ENCODE assay signal across 1 cellular context in the genomic region with DNA sequence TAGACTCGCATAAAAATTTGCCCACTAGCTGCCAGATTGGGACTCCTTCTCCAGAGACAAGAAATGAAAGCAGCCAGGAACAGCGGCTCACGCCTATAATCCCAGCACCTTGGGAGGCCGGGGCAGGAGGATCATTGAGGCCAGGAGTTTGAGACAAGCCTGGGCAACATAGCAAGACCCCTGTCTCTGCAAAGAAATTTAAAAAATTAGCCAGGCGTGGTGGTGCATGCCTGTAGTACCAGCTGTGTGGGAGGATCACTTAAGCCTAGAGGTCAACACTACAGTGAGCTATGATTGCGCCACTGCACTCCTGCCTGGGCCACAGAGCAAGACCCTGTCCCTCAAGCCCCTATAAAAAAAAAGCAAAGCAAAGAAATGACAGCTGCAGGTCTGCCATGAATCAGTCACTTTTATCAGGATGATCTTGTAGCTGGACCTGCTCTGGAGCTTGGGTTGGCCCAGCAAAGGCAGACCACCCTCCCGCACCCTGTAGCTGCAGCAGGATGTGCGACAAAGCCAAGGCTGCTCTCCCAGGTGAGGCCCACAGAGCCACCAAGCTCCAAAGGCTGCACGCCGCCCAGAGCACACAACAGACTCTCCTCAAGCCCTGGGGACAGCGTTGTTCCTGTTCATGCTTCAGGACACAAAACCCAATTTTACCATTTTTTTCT.
TF ChIP-seq lines count a peak whose summit lies in the region.

No MANE protein-coding gene starts in this region.

TF ChIP-seq in GM12878, 131 proteins besides CTCF, POLR2A, EP300 and RAD21:
- TF ChIP-seq SMAD1 (IDR thresholded peaks at IDR 0.05; ENCODE audit: low read depth, partially characterized antibody) (no peak), ESRRA (IDR thresholded peaks at IDR 0.05; ENCODE audit: low read length) (no peak), NR2C2 (IDR thresholded peaks at IDR 0.05; ENCODE audit: borderline replicate concordance, control insufficient read depth, insufficient read length, low read depth) (no peak), CREM (IDR thresholded peaks at IDR 0.05; ENCODE audit: low read depth) (no peak), NFYA (IDR thresholded peaks at IDR 0.05; ENCODE audit: borderline replicate concordance, low read depth, low read length) (no peak), POLR2AphosphoS5 (IDR thresholded peaks at IDR 0.05; ENCODE audit: low read length) (no peak; the same call in 1 of the 2 replicates), BMI1 (IDR thresholded peaks at IDR 0.05; ENCODE audit: borderline replicate concordance) (no peak), E4F1 (IDR thresholded peaks at IDR 0.05; ENCODE audit: borderline replicate concordance, partially characterized antibody) (no peak)
- TF ChIP-seq, protein P1, sequence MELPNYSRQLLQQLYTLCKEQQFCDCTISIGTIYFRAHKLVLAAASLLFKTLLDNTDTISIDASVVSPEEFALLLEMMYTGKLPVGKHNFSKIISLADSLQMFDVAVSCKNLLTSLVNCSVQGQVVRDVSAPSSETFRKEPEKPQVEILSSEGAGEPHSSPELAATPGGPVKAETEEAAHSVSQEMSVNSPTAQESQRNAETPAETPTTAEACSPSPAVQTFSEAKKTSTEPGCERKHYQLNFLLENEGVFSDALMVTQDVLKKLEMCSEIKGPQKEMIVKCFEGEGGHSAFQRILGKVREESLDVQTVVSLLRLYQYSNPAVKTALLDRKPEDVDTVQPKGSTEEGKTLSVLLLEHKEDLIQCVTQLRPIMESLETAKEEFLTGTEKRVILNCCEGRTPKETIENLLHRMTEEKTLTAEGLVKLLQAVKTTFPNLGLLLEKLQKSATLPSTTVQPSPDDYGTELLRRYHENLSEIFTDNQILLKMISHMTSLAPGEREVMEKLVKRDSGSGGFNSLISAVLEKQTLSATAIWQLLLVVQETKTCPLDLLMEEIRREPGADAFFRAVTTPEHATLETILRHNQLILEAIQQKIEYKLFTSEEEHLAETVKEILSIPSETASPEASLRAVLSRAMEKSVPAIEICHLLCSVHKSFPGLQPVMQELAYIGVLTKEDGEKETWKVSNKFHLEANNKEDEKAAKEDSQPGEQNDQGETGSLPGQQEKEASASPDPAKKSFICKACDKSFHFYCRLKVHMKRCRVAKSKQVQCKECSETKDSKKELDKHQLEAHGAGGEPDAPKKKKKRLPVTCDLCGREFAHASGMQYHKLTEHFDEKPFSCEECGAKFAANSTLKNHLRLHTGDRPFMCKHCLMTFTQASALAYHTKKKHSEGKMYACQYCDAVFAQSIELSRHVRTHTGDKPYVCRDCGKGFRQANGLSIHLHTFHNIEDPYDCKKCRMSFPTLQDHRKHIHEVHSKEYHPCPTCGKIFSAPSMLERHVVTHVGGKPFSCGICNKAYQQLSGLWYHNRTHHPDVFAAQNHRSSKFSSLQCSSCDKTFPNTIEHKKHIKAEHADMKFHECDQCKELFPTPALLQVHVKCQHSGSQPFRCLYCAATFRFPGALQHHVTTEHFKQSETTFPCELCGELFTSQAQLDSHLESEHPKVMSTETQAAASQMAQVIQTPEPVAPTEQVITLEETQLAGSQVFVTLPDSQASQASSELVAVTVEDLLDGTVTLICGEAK (IDR thresholded peaks at IDR 0.05; ENCODE audit: borderline replicate concordance) = no peak
